11 cellular contexts compared by ENCODE assay signal in genomic region chr1:31769720-31770390, GRCh38. TPM values are rescaled to one million over a fixed set of nuclear protein-coding genes. Genes with fewer than 3 reads are reported as not detected.
DNase-seq lines count a peak whose midpoint lies in the region; TF ChIP-seq lines count a peak whose summit lies in the region.
"Had no signal": no experiment of that assay in that cellular context is flagged by ENCODE, and none has a peak within 500 bp of the region (broad histone marks: within the 10 kb centered on the region; RNA-seq: fewer than 3 reads in every experiment).

No MANE protein-coding gene starts in this region.

- no peak overlapping the region for H3K18ac ChIP-seq in mesendoderm (ENCODE audit: low read length)

- in situ Hi-C loops in Caki2 (cut with HindIII; ENCODE audit: low pct_unique_long_range_greater_than_20kb, low sequenced_read_pairs) (no loop called here), GM23248 (cut with MboI) (no loop called here)

- no peaks in the 10 kb centered on the region for H3K9me2 ChIP-seq in GM23248 (ENCODE audit: insufficient read depth)

- peaks cover 26% of the 10 kb centered on the region for H3K27me3 Mint-ChIP-seq in glutamatergic neuron (ENCODE audit: unreplicated experiment)

- no peak overlapping the region for H3K4me3 Mint-ChIP-seq in glutamatergic neuron (ENCODE audit: unreplicated experiment)
- H3K4me3 Mint-ChIP-seq: natural killer cell treated with Interleukin-12 subunit alpha and Interleukin-12 subunit beta and Interleukin-15 and Interleukin-18, amount 100 ng/mL, for 72 hours; T-cell had no signal

- H3F3A ChIP-seq in GM23248 (ENCODE audit: insufficient read depth) = no peaks in the 10 kb centered on the region

- no peak overlapping the region for H2BK15ac ChIP-seq in mesendoderm (replicated peaks; ENCODE audit: low read depth)

- H2BK5ac ChIP-seq in mesendoderm (ENCODE audit: low read length) = peak overlapping the region; percentile 26

- H2AK5ac ChIP-seq in mesendoderm (ENCODE audit: low read length) = no peak overlapping the region

- peak overlapping the region; percentile 80 for H3K27ac ChIP-seq in VCaP
- H3K27ac ChIP-seq in mesendoderm (ENCODE audit: low read depth, low read length) = peak overlapping the region; percentile 25
- no peak overlapping the region for H3K27ac ChIP-seq in GM23248
- H3K27ac ChIP-seq: ascending aorta had no signal

- peaks cover 18% of the 10 kb centered on the region for H3K4me1 ChIP-seq in mesendoderm (ENCODE audit: control insufficient read depth, low read depth, low read length)
- H3K4me1 ChIP-seq in GM23248 (ENCODE audit: insufficient read depth) = 0 out of 2 replicates have a peak, but pooled peaks cover 5% of the 10 kb centered on the region

- no peak overlapping the region for H3K4ac ChIP-seq in mesendoderm (ENCODE audit: low read depth, low read length)

- no peak for TF ChIP-seq CTCF in VCaP (conservative IDR thresholded peaks at IDR 0.05)
- no peak for TF ChIP-seq CTCF in glutamatergic neuron (IDR thresholded peaks at IDR 0.05; ENCODE audit: partially characterized antibody, unreplicated experiment)

- no CpG with 5 or more reads among the region's 12 CpGs for WGBS in mesendoderm (ENCODE audit: extremely low coverage, insufficient coverage, low lambda C conversion rate)
- 70 to 78% methylated on average over 12 of the region's 12 CpGs for WGBS in GM23248 (ENCODE audit: low coverage in 1 of 2, low lambda C conversion rate in 2 of 2, missing lambda C conversion rate in 2 of 2), 2 experiments

- DNase-seq in Caki2 (ENCODE audit: low read depth) (peak; percentile 61), NCI-H1694 treated with DMSO at 0.1 percent for 48 hours (lab: John Stamatoyannopoulos, UW) (peak; percentile 42), mesendoderm (peak; percentile 70), glutamatergic neuron (no peak), GM23248 (no peak), NCI-H748 (lab: John Stamatoyannopoulos, UW; ENCODE audit: unreplicated experiment) (no peak), NCI-H187 (lab: John Stamatoyannopoulos, UW) (no peak)
- DNase-seq: T-cell had no signal

- no peaks in the 10 kb centered on the region for H3K79me2 ChIP-seq in mesendoderm (ENCODE audit: control insufficient read depth, insufficient read depth, low read length)
- no peaks in the 10 kb centered on the region for H3K79me2 ChIP-seq in GM23248 (ENCODE audit: insufficient read depth)

- H3K36me3 ChIP-seq in mesendoderm (ENCODE audit: control insufficient read depth, insufficient read depth, low read length) (no peaks in the 10 kb centered on the region), GM23248 (ENCODE audit: low read depth) (no peaks in the 10 kb centered on the region)
- H3K36me3 ChIP-seq: ascending aorta had no signal

- no peak overlapping the region for H4K5ac ChIP-seq in mesendoderm (ENCODE audit: low read length)

- H3K27me3 ChIP-seq in mesendoderm (ENCODE audit: insufficient read depth, low read length, poor library complexity) (peaks cover 15% of the 10 kb centered on the region), GM23248 (replicated peaks; ENCODE audit: insufficient read depth) (peaks cover 33% of the 10 kb centered on the region)

- H3K4me2 ChIP-seq in mesendoderm (ENCODE audit: low read length) (no peak overlapping the region), GM23248 (ENCODE audit: unreplicated experiment) (no peak overlapping the region)

- H3K27ac Mint-ChIP-seq in glutamatergic neuron (ENCODE audit: unreplicated experiment) = no peak overlapping the region
- H3K27ac Mint-ChIP-seq: natural killer cell treated with Interleukin-12 subunit alpha and Interleukin-12 subunit beta and Interleukin-15 and Interleukin-18, amount 100 ng/mL, for 72 hours had no signal

- no peak overlapping the region for H2BK120ac ChIP-seq in mesendoderm (ENCODE audit: low read depth, low read length)

- H3K4me3 ChIP-seq in mesendoderm (ENCODE audit: low read length) (no peak overlapping the region), GM23248 (no peak overlapping the region)
- H3K4me3 ChIP-seq: ascending aorta had no signal

- peaks cover 15% of the 10 kb centered on the region for H3K4me1 Mint-ChIP-seq in glutamatergic neuron (ENCODE audit: low read depth, unreplicated experiment)

- H3K9me3 Mint-ChIP-seq in glutamatergic neuron (ENCODE audit: unreplicated experiment) = peaks cover 18% of the 10 kb centered on the region
- H3K9me3 Mint-ChIP-seq: natural killer cell treated with Interleukin-12 subunit alpha and Interleukin-12 subunit beta and Interleukin-15 and Interleukin-18, amount 100 ng/mL, for 72 hours; T-cell had no signal

- no peaks in the 10 kb centered on the region for H3K9me3 ChIP-seq in GM23248 (ENCODE audit: low read depth)
- H3K9me3 ChIP-seq: ascending aorta had no signal

- H3K9ac ChIP-seq in mesendoderm (ENCODE audit: low read length) (no peak overlapping the region), GM23248 (no peak overlapping the region)

- H3K56ac ChIP-seq in mesendoderm (ENCODE audit: low read length) = no peak overlapping the region

- no peaks in the 10 kb centered on the region for H3K79me1 ChIP-seq in mesendoderm (ENCODE audit: low read length)

- H4K8ac ChIP-seq in mesendoderm (ENCODE audit: low read depth, low read length) = no peak overlapping the region

- no peaks in the 10 kb centered on the region for H4K20me1 ChIP-seq in GM23248 (ENCODE audit: insufficient read depth)

- H2AFZ ChIP-seq in GM23248 = no peak overlapping the region

- no peak overlapping the region for H3K23ac ChIP-seq in mesendoderm (ENCODE audit: low read length)

- H3K36me3 Mint-ChIP-seq in glutamatergic neuron (ENCODE audit: unreplicated experiment) = peaks cover 10% of the 10 kb centered on the region
- H3K36me3 Mint-ChIP-seq: T-cell had no signal

RNA-seq across cellular contexts. Expression of gene ADGRB2, which starts 5.7 kb away (rescaled TPM):
- 7.9 and 13.7 TPM in 2 replicates for total RNA-seq in Caki2 (2014; rRNA removed; shearing (Covaris generic); ENCODE audit: low replicate concordance)
- polyA plus RNA-seq in mesendoderm (2013, experiment 1 of 2) = 4.9 TPM
- 5.2 TPM for polyA plus RNA-seq in mesendoderm (2013, experiment 2 of 2)
- 15.8 TPM for total RNA-seq in glutamatergic neuron (ENCODE audit: unreplicated experiment)
- total RNA-seq in GM23248 (2014; rRNA removed; shearing (Covaris generic)) = 3.6 and 3.9 TPM in 2 replicates
- 0.51 and 1.3 TPM in 2 replicates for polyA plus RNA-seq in GM23248 (2016; fragmentation: Nextera tagmentation; extraction: Ambion mirVana)

RNA-seq across cellular contexts. Expression of gene SPOCD1, which starts 46.0 kb away (rescaled TPM):
- 0.93 and 4.4 TPM in 2 replicates for total RNA-seq in Caki2 (2014; rRNA removed; shearing (Covaris generic); ENCODE audit: low replicate concordance)
- polyA plus RNA-seq in mesendoderm (2013, experiment 1 of 2) = 0.37 TPM
- polyA plus RNA-seq in mesendoderm (2013, experiment 2 of 2) = 0.35 TPM
- 0.74 TPM for total RNA-seq in glutamatergic neuron (ENCODE audit: unreplicated experiment)
- total RNA-seq in GM23248 (2014; rRNA removed; shearing (Covaris generic)) = 36.8 and 43.0 TPM in 2 replicates
- 27.8 and 27.9 TPM in 2 replicates for polyA plus RNA-seq in GM23248 (2016; fragmentation: Nextera tagmentation; extraction: Ambion mirVana)
- total RNA-seq: natural killer cell treated with Interleukin-12 subunit alpha and Interleukin-12 subunit beta and Interleukin-15 and Interleukin-18, amount 100 ng/mL, for 72 hours; T-cell had no signal

Comparison
In these comparisons a context has a peak if more than half of its experiments do, and no peak if none do; other contexts are left out.
1. DNase-seq: peak in Caki2 (single experiment), NCI-H1694 treated with DMSO at 0.1 percent for 48 hours (single experiment) and mesendoderm (single experiment); none in glutamatergic neuron (single experiment), GM23248 (single experiment), NCI-H748 (single experiment) and NCI-H187 (0 of 2).